1 cellular context compared by ENCODE assay signal in the genomic region with DNA sequence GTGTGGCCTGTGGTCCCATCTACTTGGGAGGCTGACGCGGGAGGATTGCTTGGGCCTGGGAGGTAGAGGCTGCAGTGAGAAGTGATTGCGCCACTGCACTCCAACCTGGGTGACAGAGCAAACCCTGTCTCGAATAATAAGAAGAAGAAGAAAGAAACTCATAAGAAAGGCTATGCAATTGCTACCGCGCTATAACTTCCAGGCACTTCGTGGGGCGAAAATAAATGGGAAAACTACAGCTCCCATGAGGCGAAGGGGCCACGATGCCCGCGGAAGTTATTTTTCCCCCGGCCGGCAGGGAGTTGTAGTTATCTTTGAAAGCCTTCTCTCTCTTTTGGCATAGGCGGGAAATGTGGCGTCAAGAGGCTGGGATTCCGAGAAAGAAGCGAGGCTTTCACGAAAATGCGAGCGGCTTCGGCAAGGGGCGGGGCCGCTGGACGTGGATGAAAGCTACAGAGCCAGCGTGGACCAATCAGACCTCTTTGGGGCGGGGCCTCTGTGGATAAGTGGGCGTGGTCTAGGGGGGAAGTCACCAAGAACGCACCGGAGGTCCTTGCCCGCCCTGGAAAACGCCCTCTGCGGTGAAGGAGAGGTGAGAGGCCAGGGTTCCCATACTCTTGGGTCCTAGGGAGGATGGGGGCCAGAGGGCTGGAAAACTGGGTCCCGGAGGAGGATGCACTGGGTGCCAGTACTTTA.
TF ChIP-seq lines count a peak whose summit lies in the region.

Gene NUCB1, plus strand, starts transcription at position 532 of the 696 bp plus-strand sequence. CDS start 485 bp downstream, outside the sequence.

TF ChIP-seq in GM12878, 131 proteins besides CTCF, POLR2A, EP300 and RAD21 (continued from another document and continues in another):
- TF ChIP-seq, protein P1, sequence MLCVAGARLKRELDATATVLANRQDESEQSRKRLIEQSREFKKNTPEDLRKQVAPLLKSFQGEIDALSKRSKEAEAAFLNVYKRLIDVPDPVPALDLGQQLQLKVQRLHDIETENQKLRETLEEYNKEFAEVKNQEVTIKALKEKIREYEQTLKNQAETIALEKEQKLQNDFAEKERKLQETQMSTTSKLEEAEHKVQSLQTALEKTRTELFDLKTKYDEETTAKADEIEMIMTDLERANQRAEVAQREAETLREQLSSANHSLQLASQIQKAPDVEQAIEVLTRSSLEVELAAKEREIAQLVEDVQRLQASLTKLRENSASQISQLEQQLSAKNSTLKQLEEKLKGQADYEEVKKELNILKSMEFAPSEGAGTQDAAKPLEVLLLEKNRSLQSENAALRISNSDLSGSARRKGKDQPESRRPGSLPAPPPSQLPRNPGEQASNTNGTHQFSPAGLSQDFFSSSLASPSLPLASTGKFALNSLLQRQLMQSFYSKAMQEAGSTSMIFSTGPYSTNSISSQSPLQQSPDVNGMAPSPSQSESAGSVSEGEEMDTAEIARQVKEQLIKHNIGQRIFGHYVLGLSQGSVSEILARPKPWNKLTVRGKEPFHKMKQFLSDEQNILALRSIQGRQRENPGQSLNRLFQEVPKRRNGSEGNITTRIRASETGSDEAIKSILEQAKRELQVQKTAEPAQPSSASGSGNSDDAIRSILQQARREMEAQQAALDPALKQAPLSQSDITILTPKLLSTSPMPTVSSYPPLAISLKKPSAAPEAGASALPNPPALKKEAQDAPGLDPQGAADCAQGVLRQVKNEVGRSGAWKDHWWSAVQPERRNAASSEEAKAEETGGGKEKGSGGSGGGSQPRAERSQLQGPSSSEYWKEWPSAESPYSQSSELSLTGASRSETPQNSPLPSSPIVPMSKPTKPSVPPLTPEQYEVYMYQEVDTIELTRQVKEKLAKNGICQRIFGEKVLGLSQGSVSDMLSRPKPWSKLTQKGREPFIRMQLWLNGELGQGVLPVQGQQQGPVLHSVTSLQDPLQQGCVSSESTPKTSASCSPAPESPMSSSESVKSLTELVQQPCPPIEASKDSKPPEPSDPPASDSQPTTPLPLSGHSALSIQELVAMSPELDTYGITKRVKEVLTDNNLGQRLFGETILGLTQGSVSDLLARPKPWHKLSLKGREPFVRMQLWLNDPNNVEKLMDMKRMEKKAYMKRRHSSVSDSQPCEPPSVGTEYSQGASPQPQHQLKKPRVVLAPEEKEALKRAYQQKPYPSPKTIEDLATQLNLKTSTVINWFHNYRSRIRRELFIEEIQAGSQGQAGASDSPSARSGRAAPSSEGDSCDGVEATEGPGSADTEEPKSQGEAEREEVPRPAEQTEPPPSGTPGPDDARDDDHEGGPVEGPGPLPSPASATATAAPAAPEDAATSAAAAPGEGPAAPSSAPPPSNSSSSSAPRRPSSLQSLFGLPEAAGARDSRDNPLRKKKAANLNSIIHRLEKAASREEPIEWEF (IDR thresholded peaks at IDR 0.05; ENCODE audit: insufficient replicate concordance, low read depth, low read length), result no peak
- TF ChIP-seq FOXK2 (IDR thresholded peaks at IDR 0.05) (no peak), BHLHE40 (IDR thresholded peaks at IDR 0.05; ENCODE audit: borderline replicate concordance in 1 of 2, low read depth in 2 of 2, low read length in 1 of 2) (no peak), SREBF2 (IDR thresholded peaks at IDR 0.05; ENCODE audit: low read length) (no peak), NFIC (IDR thresholded peaks at IDR 0.05; ENCODE audit: low read depth, low read length) (no peak), RAD51 (IDR thresholded peaks at IDR 0.05) (no peak), MYC (IDR thresholded peaks at IDR 0.05; ENCODE audit: insufficient read depth, insufficient read length, insufficient replicate concordance, low read length, severe bottlenecking) (no peak), HDAC2 (IDR thresholded peaks at IDR 0.05) (no peak), SMARCA5 (IDR thresholded peaks at IDR 0.05) (no peak), SIX5 (IDR thresholded peaks at IDR 0.05; ENCODE audit: low read depth, low read length, severe bottlenecking) (peak; percentile 87), ZSCAN29 (IDR thresholded peaks at IDR 0.05) (no peak), TCF12 (IDR thresholded peaks at IDR 0.05; ENCODE audit: low read depth, low read length) (no peak), TCF3 (IDR thresholded peaks at IDR 0.05; ENCODE audit: borderline replicate concordance, insufficient read depth, low read depth, low read length) (no peak), RFX5 (IDR thresholded peaks at IDR 0.05; ENCODE audit: low read depth, low read length) (no peak), SRF (IDR thresholded peaks at IDR 0.05; ENCODE audit: low read depth in 2 of 2, low read length in 2 of 2) (no peak; a peak in 1 of 4 replicates), CREM (IDR thresholded peaks at IDR 0.05; ENCODE audit: low read depth) (peak; percentile 62; the same call in 1 of the 2 replicates), CHD2 (IDR thresholded peaks at IDR 0.05; ENCODE audit: borderline replicate concordance, low read depth, low read length) (0 out of 2 replicates have a peak, but pooled peaks have one; percentile 31), YY1 (IDR thresholded peaks at IDR 0.05; ENCODE audit: low read depth, low read length) (no peak), DPF2 (IDR thresholded peaks at IDR 0.05) (no peak), HDGF (IDR thresholded peaks at IDR 0.05) (peak; percentile 53), NR2C1 (IDR thresholded peaks at IDR 0.05) (peak; percentile 95), LARP7 (IDR thresholded peaks at IDR 0.05) (no peak), ZBED1 (IDR thresholded peaks at IDR 0.05; ENCODE audit: borderline replicate concordance) (no peak), SUPT20H (IDR thresholded peaks at IDR 0.05; ENCODE audit: borderline replicate concordance, control insufficient read depth, low read depth, low read length) (no peak), ZNF622 (IDR thresholded peaks at IDR 0.05) (no peak), ZNF384 (IDR thresholded peaks at IDR 0.05; ENCODE audit: borderline replicate concordance, low read depth, low read length) (no peak), MEF2B (IDR thresholded peaks at IDR 0.05; ENCODE audit: partially characterized antibody, poor library complexity, severe bottlenecking) (no peak), HCFC1 (IDR thresholded peaks at IDR 0.05; ENCODE audit: low read length) (peak; percentile 77), SMAD1 (IDR thresholded peaks at IDR 0.05; ENCODE audit: low read depth, partially characterized antibody) (no peak), STAT1 (conservative IDR thresholded peaks at IDR 0.05) (no peak), YBX1 (IDR thresholded peaks at IDR 0.05) (no peak), TAF1 (IDR thresholded peaks at IDR 0.05; ENCODE audit: borderline replicate concordance, low read depth, low read length) (no peak), SIN3A (IDR thresholded peaks at IDR 0.05; ENCODE audit: low read depth, low read length) (no peak; the same call in 1 of the 2 replicates), GABPA (IDR thresholded peaks at IDR 0.05; ENCODE audit: low read depth) (peak; percentile 93), MXI1 (IDR thresholded peaks at IDR 0.05; ENCODE audit: low read depth, low read length) (peak; percentile 41; the same call in 1 of the 2 replicates), RB1 (IDR thresholded peaks at IDR 0.05; ENCODE audit: borderline replicate concordance) (0 out of 2 replicates have a peak, but pooled peaks have one; percentile 19), MYB (IDR thresholded peaks at IDR 0.05; ENCODE audit: borderline replicate concordance, low read depth, low read length) (no peak)
- TF ChIP-seq, protein P2, sequence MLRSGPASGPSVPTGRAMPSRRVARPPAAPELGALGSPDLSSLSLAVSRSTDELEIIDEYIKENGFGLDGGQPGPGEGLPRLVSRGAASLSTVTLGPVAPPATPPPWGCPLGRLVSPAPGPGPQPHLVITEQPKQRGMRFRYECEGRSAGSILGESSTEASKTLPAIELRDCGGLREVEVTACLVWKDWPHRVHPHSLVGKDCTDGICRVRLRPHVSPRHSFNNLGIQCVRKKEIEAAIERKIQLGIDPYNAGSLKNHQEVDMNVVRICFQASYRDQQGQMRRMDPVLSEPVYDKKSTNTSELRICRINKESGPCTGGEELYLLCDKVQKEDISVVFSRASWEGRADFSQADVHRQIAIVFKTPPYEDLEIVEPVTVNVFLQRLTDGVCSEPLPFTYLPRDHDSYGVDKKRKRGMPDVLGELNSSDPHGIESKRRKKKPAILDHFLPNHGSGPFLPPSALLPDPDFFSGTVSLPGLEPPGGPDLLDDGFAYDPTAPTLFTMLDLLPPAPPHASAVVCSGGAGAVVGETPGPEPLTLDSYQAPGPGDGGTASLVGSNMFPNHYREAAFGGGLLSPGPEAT (IDR thresholded peaks at IDR 0.05; ENCODE audit: low read depth), result no peak
- TF ChIP-seq, protein P3, sequence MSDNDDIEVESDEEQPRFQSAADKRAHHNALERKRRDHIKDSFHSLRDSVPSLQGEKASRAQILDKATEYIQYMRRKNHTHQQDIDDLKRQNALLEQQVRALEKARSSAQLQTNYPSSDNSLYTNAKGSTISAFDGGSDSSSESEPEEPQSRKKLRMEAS (IDR thresholded peaks at IDR 0.05; ENCODE audit: low read depth, low read length), result no peak
- TF ChIP-seq, protein P4, sequence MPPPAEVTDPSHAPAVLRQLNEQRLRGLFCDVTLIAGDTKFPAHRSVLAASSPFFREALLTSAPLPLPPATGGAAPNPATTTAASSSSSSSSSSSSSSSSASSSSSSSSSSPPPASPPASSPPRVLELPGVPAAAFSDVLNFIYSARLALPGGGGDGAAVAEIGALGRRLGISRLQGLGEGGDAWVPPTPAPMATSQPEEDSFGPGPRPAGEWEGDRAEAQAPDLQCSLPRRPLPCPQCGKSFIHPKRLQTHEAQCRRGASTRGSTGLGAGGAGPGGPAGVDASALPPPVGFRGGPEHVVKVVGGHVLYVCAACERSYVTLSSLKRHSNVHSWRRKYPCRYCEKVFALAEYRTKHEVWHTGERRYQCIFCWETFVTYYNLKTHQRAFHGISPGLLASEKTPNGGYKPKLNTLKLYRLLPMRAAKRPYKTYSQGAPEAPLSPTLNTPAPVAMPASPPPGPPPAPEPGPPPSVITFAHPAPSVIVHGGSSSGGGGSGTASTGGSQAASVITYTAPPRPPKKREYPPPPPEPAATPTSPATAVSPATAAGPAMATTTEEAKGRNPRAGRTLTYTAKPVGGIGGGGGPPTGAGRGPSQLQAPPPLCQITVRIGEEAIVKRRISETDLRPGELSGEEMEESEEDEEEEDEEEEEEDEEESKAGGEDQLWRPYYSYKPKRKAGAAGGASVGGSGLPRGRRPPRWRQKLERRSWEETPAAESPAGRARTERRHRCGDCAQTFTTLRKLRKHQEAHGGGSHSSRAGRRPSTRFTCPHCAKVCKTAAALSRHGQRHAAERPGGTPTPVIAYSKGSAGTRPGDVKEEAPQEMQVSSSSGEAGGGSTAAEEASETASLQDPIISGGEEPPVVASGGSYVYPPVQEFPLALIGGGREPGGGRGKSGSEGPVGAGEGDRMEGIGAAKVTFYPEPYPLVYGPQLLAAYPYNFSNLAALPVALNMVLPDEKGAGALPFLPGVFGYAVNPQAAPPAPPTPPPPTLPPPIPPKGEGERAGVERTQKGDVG (CRISPR knock-in tag; IDR thresholded peaks at IDR 0.05), result no peak
- TF ChIP-seq, protein P5, sequence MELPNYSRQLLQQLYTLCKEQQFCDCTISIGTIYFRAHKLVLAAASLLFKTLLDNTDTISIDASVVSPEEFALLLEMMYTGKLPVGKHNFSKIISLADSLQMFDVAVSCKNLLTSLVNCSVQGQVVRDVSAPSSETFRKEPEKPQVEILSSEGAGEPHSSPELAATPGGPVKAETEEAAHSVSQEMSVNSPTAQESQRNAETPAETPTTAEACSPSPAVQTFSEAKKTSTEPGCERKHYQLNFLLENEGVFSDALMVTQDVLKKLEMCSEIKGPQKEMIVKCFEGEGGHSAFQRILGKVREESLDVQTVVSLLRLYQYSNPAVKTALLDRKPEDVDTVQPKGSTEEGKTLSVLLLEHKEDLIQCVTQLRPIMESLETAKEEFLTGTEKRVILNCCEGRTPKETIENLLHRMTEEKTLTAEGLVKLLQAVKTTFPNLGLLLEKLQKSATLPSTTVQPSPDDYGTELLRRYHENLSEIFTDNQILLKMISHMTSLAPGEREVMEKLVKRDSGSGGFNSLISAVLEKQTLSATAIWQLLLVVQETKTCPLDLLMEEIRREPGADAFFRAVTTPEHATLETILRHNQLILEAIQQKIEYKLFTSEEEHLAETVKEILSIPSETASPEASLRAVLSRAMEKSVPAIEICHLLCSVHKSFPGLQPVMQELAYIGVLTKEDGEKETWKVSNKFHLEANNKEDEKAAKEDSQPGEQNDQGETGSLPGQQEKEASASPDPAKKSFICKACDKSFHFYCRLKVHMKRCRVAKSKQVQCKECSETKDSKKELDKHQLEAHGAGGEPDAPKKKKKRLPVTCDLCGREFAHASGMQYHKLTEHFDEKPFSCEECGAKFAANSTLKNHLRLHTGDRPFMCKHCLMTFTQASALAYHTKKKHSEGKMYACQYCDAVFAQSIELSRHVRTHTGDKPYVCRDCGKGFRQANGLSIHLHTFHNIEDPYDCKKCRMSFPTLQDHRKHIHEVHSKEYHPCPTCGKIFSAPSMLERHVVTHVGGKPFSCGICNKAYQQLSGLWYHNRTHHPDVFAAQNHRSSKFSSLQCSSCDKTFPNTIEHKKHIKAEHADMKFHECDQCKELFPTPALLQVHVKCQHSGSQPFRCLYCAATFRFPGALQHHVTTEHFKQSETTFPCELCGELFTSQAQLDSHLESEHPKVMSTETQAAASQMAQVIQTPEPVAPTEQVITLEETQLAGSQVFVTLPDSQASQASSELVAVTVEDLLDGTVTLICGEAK (IDR thresholded peaks at IDR 0.05; ENCODE audit: borderline replicate concordance), result peak; percentile 85; the same call in 1 of the 2 replicates
- TF ChIP-seq, protein P6, sequence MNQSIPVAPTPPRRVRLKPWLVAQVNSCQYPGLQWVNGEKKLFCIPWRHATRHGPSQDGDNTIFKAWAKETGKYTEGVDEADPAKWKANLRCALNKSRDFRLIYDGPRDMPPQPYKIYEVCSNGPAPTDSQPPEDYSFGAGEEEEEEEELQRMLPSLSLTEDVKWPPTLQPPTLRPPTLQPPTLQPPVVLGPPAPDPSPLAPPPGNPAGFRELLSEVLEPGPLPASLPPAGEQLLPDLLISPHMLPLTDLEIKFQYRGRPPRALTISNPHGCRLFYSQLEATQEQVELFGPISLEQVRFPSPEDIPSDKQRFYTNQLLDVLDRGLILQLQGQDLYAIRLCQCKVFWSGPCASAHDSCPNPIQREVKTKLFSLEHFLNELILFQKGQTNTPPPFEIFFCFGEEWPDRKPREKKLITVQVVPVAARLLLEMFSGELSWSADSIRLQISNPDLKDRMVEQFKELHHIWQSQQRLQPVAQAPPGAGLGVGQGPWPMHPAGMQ (IDR thresholded peaks at IDR 0.05; ENCODE audit: borderline replicate concordance), result no peak
- TF ChIP-seq, protein P7, sequence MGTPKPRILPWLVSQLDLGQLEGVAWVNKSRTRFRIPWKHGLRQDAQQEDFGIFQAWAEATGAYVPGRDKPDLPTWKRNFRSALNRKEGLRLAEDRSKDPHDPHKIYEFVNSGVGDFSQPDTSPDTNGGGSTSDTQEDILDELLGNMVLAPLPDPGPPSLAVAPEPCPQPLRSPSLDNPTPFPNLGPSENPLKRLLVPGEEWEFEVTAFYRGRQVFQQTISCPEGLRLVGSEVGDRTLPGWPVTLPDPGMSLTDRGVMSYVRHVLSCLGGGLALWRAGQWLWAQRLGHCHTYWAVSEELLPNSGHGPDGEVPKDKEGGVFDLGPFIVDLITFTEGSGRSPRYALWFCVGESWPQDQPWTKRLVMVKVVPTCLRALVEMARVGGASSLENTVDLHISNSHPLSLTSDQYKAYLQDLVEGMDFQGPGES (IDR thresholded peaks at IDR 0.05), result no peak
